In genomic region chr1:30915491-30916230, GRCh38 we compare ENCODE assay signal across 17 cellular contexts.
"Had no signal": no experiment of that assay in that cellular context is flagged by ENCODE, and none has a peak within 500 bp of the region (broad histone marks: within the 10 kb centered on the region; RNA-seq: fewer than 3 reads in every experiment).

No MANE protein-coding gene starts in this region.

- ATAC-seq: left colon had no signal

- H3K9me3 Mint-ChIP-seq: activated naive CD8-positive, alpha-beta T cell treated with anti-CD3 and anti-CD28 coated beads, Interleukin-2, amount 10 ng/mL, durations not matched to agents 7 days and 5 days; nephron; T-helper 1 cell treated with Interleukin-12 subunit alpha and Interleukin-12 subunit beta and Interleukin-4 antibody, amounts not matched to agents 30 μg/mL and 1 μg/mL, for 36 hours had no signal

- DNase-seq: activated CD4-positive, alpha-beta T cell treated with anti-CD3 and anti-CD28 coated beads, Interleukin-2, amount 50 U/mL, for 4 hours; activated gamma-delta T cell; activated naive CD8-positive, alpha-beta T cell treated with anti-CD3 and anti-CD28 coated beads, Interleukin-2, amount 10 ng/mL, durations not matched to agents 7 days and 5 days; activated T-cell treated with anti-CD3 and anti-CD28 coated beads, Interleukin-2, amount 50 U/mL, for 48 hours; esophagus squamous epithelium; foreskin fibroblast; glutamatergic neuron; mammary epithelial cell; retina; small intestine had no signal

- H3K27ac ChIP-seq: ascending aorta, esophagus squamous epithelium, ovary, tibial artery had no signal

- H3K4me3 ChIP-seq: ascending aorta, esophagus squamous epithelium, ovary, tibial artery had no signal

- FAIRE-seq: bronchial epithelial cell, small intestine had no signal

- H3K4me3 Mint-ChIP-seq: activated naive CD8-positive, alpha-beta T cell treated with anti-CD3 and anti-CD28 coated beads, Interleukin-2, amount 10 ng/mL, durations not matched to agents 7 days and 5 days; nephron; T-helper 1 cell treated with Interleukin-12 subunit alpha and Interleukin-12 subunit beta and Interleukin-4 antibody, amounts not matched to agents 30 μg/mL and 1 μg/mL, for 36 hours had no signal

- H3K36me3 Mint-ChIP-seq: activated naive CD8-positive, alpha-beta T cell treated with anti-CD3 and anti-CD28 coated beads, Interleukin-2, amount 10 ng/mL, durations not matched to agents 7 days and 5 days had no signal

- H3K27me3 ChIP-seq: ascending aorta, esophagus squamous epithelium, ovary, tibial artery had no signal

- H3K27ac Mint-ChIP-seq: nephron; T-helper 1 cell treated with Interleukin-12 subunit alpha and Interleukin-12 subunit beta and Interleukin-4 antibody, amounts not matched to agents 30 μg/mL and 1 μg/mL, for 36 hours had no signal

- H3K36me3 ChIP-seq: ascending aorta, esophagus squamous epithelium, ovary, tibial artery had no signal

- H3K4me1 ChIP-seq: ascending aorta, tibial artery had no signal

- H3K9me3 ChIP-seq: ascending aorta, esophagus squamous epithelium, ovary, tibial artery had no signal
